8 cellular contexts compared by ENCODE assay signal in the genomic region with DNA sequence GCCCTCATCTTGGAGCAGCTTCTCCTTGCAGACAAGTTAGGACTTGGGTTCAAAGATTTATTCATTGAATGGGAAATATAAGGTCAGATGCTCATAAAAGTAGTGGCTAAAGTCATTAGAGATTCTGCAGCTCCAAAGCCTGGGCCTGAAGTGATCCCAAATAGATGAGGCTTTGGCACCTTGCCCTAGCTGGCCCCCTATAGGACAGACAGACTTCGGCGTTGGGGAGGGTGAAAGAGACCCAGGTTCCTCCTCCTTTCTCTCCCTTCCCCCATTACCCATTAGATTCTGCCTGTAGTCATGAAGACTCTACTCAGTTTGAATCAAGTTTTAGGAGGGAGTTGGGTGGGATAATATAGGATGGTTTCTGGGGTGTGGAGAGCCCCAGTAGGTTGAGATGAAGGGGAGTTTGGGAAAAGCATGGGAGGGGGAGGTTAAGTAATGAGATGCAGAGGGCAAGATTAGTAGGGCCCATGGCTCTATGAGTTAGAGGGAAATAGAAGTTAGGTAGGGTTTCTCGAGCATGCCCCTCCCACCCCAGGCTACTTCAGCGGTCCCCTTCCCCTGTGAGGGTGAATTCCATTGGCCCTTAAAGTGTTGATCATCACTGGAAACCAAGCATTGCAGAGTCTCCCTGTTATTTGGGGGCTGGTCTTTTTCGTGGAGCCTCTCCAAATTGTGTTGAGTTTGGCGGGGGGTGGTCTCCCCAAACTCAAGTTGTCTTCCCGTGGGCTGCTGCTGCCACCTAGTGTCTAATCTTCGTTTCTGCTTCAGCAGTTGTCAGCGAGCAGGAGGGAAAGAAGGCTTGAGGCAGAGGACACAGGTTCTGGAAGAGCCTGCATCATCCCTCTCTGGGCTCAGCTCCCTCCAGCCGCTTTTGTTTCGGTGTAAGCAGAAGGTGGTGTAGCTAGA. TPM values are rescaled to one million over a fixed set of nuclear protein-coding genes. Genes with fewer than 3 reads are reported as not detected.
DNase-seq lines count a peak whose midpoint lies in the region; TF ChIP-seq lines count a peak whose summit lies in the region.

No MANE protein-coding gene starts in this region.

- intact Hi-C loops in activated CD4-positive, alpha-beta T cell treated with anti-CD3 and anti-CD28 coated beads, Interleukin-2, amount 10 ng/mL, durations not matched to agents 24 days and 14 days (cut with micrococcal nuclease): loop anchor here (1.0 to 2.0 kb wide), 4 partner anchors 37 to 309 kb away; partner anchors contain the start of gene GPR3
- intact Hi-C loops in dorsolateral prefrontal cortex (cut with DNase I): loop anchor here (1.0 to 10.0 kb wide), 9 partner anchors 49 to 504 kb away; partner anchors contain the start of genes GPR3 (in 1 of the 2) and TMEM222 (in 1 of the 2)

- no peaks in the 10 kb centered on the region for H3K27me3 Mint-ChIP-seq in activated CD4-positive, alpha-beta T cell treated with anti-CD3 and anti-CD28 coated beads, Interleukin-2, amount 10 ng/mL, durations not matched to agents 24 days and 14 days

- H3K4me1 Mint-ChIP-seq in activated CD4-positive, alpha-beta T cell treated with anti-CD3 and anti-CD28 coated beads, Interleukin-2, amount 10 ng/mL, durations not matched to agents 24 days and 14 days: peaks cover 26% of the 10 kb centered on the region

- no peaks in the 10 kb centered on the region for H3K36me3 Mint-ChIP-seq in activated CD4-positive, alpha-beta T cell treated with anti-CD3 and anti-CD28 coated beads, Interleukin-2, amount 10 ng/mL, durations not matched to agents 24 days and 14 days (ENCODE audit: low read depth)

- peak; percentile 53 for DNase-seq in AG08395 (ENCODE audit: low spot score)
- peak; percentile 29 for DNase-seq in NCI-H345 treated with DMSO at 0.1 percent for 48 hours (lab: John Stamatoyannopoulos, UW; ENCODE audit: unreplicated experiment)
- DNase-seq in activated CD4-positive, alpha-beta T cell treated with anti-CD3 and anti-CD28 coated beads, Interleukin-2, amount 10 ng/mL, durations not matched to agents 24 days and 14 days: peak; percentile 89
- DNase-seq in dorsolateral prefrontal cortex: peak in 7 of 10 donors; percentile 49 to 72 (median 68)
- peak; percentile 52 for DNase-seq in mucosa of gallbladder (ENCODE audit: low spot score)
- peak in 1 of 2 donors; percentile 63 for DNase-seq in tibial nerve (ENCODE audit: low spot score in 2 of 2)
- DNase-seq in epidermal melanocyte (ENCODE audit: insufficient read length, low spot score): no peak

- TF ChIP-seq EP300 in tibial nerve (IDR thresholded peaks at IDR 0.05): peak in 1 of 2 donors; percentile 33

- H3K9me3 ChIP-seq in tibial nerve: no peaks in the 10 kb centered on the region

- H3K27ac ChIP-seq in dorsolateral prefrontal cortex: peak overlapping the region in 3 of 59 donors; percentile 27 to 34 (median 28)
- peak overlapping the region in 2 of 4 donors; percentile 53 to 69 for H3K27ac ChIP-seq in tibial nerve

- peaks cover 0 to 55% (median 34%) of the 10 kb centered on the region in 4 donors for H3K4me1 ChIP-seq in tibial nerve

- H3K36me3 ChIP-seq in tibial nerve: no peaks in the 10 kb centered on the region

- peak overlapping the region; percentile 76 for H3K27ac Mint-ChIP-seq in activated CD4-positive, alpha-beta T cell treated with anti-CD3 and anti-CD28 coated beads, Interleukin-2, amount 10 ng/mL, durations not matched to agents 24 days and 14 days

- WGBS in tibial nerve, 2 donors: 11 to 12% methylated on average over 11 of the region's 11 CpGs

- H3K27me3 ChIP-seq in dorsolateral prefrontal cortex (no peaks in the 10 kb centered on the region), tibial nerve (no peaks in the 10 kb centered on the region)

- TF ChIP-seq CTCF in GM12875 (IDR thresholded peaks at IDR 0.05; ENCODE audit: borderline replicate concordance, insufficient read depth, low read depth, low read length) (peak; percentile 74), dorsolateral prefrontal cortex (IDR thresholded peaks at IDR 0.05 in 54 of 56, conservative IDR thresholded peaks at IDR 0.05 in 2 of 56; ENCODE audit: low read depth in 1 of 56, partially characterized antibody in 56 of 56) (peak; percentile 74 to 96 (median 89)), tibial nerve (IDR thresholded peaks at IDR 0.05) (peak; percentile 87 to 96 (median 89))

- no peaks in the 10 kb centered on the region for H3K9me3 Mint-ChIP-seq in activated CD4-positive, alpha-beta T cell treated with anti-CD3 and anti-CD28 coated beads, Interleukin-2, amount 10 ng/mL, durations not matched to agents 24 days and 14 days

- H3K4me3 ChIP-seq in GM12875 (ENCODE audit: low read depth, low read length): no peak overlapping the region
- no peak overlapping the region for H3K4me3 ChIP-seq in dorsolateral prefrontal cortex
- no peak overlapping the region for H3K4me3 ChIP-seq in tibial nerve

- H3K4me3 Mint-ChIP-seq in activated CD4-positive, alpha-beta T cell treated with anti-CD3 and anti-CD28 coated beads, Interleukin-2, amount 10 ng/mL, durations not matched to agents 24 days and 14 days: no peak overlapping the region

- TF ChIP-seq POLR2A in tibial nerve (IDR thresholded peaks at IDR 0.05): no peak

RNA-seq across cellular contexts. Expression of gene AHDC1, which starts 2.1 kb away (rescaled TPM):
- total RNA-seq in activated CD4-positive, alpha-beta T cell treated with anti-CD3 and anti-CD28 coated beads, Interleukin-2, amount 10 ng/mL, durations not matched to agents 24 days and 14 days: 33.9 and 34.7 TPM in 2 replicates
- total RNA-seq in dorsolateral prefrontal cortex (100 to 1,000 TPM in 21 of 120 experiments, 10 to 100 TPM in 99; 57.6 to 160 (median 87.2) TPM), mucosa of gallbladder (61.6 TPM), tibial nerve (10 to 100 TPM; 26.4 to 39.9 (median 34.6) TPM)

RNA-seq across cellular contexts. Expression of gene FGR, which starts 28.9 kb away (rescaled TPM):
- 0.19 and 0.21 TPM in 2 replicates for total RNA-seq in activated CD4-positive, alpha-beta T cell treated with anti-CD3 and anti-CD28 coated beads, Interleukin-2, amount 10 ng/mL, durations not matched to agents 24 days and 14 days
- total RNA-seq in dorsolateral prefrontal cortex (10 to 100 TPM in 19 of 120 experiments, 1 to 10 TPM in 101; 2.0 to 24.2 (median 6.8) TPM), mucosa of gallbladder (7.6 TPM), tibial nerve (10 to 100 TPM; 18.4 to 63.9 (median 22.6) TPM)
